Comparison of ENCODE assay signal across 2 cellular contexts in genomic region chr3:157271283-157271882, GRCh38.
TF ChIP-seq lines count a peak whose summit lies in the region.

No MANE protein-coding gene starts in this region.

TF ChIP-seq in HepG2, 621 proteins besides CTCF, POLR2A, EP300 and RAD21 (continued from another document):
- TF ChIP-seq TRIM22 (IDR thresholded peaks at IDR 0.05) (no peak), HMG20B (CRISPR knock-in tag; conservative IDR thresholded peaks at IDR 0.05) (no peak), CAMTA2 (CRISPR knock-in tag; IDR thresholded peaks at IDR 0.05; ENCODE audit: borderline replicate concordance) (no peak), ZFAT (CRISPR knock-in tag; conservative IDR thresholded peaks at IDR 0.05) (no peak)
- TF ChIP-seq, protein P1, sequence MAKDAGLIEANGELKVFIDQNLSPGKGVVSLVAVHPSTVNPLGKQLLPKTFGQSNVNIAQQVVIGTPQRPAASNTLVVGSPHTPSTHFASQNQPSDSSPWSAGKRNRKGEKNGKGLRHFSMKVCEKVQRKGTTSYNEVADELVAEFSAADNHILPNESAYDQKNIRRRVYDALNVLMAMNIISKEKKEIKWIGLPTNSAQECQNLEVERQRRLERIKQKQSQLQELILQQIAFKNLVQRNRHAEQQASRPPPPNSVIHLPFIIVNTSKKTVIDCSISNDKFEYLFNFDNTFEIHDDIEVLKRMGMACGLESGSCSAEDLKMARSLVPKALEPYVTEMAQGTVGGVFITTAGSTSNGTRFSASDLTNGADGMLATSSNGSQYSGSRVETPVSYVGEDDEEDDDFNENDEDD (CRISPR knock-in tag; IDR thresholded peaks at IDR 0.05; ENCODE audit: borderline replicate concordance) = no peak

TF ChIP-seq in GM12878, 131 proteins besides CTCF, POLR2A, EP300 and RAD21 (continued from another document):
- TF ChIP-seq PBX3 (IDR thresholded peaks at IDR 0.05; ENCODE audit: insufficient replicate concordance, low read depth, low read length) = no peak
- TF ChIP-seq ZNF622 (IDR thresholded peaks at IDR 0.05) = no peak
- no peak for TF ChIP-seq SRF (IDR thresholded peaks at IDR 0.05; ENCODE audit: low read depth in 2 of 2, low read length in 2 of 2)
